Comparison of ENCODE assay signal across 13 cellular contexts in the genomic region with DNA sequence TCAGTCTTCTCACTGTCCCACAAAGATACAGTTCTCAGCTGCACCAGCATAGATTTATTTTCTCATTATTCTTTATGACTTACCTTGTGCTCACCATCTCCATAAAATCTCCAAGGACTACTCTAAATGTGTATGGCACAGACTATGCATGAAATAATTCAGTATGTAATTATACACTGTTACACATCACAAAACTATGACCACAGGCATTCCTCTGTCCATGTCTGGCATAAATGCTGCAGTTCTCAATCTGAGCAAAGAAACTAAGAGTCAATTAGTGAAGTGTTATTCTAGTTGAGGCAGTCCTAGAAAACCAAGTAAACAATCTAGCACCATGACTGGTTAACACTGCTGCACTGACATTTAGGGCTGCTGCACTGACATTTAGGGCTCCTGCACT. TPM values are rescaled to one million over a fixed set of nuclear protein-coding genes. Genes with fewer than 3 reads are reported as not detected.
A peak's percentile ranks its signal among the peaks of the same experiment; 100 is the strongest.
DNase-seq lines count a peak whose midpoint lies in the region; ATAC-seq and TF ChIP-seq lines count a peak whose summit lies in the region.
"Had no signal": no experiment of that assay in that cellular context is flagged by ENCODE, and none has a peak within 500 bp of the region (broad histone marks: within the 10 kb centered on the region; RNA-seq: fewer than 3 reads in every experiment).

No MANE protein-coding gene starts in this region.

- H3K27ac Mint-ChIP-seq in activated naive CD8-positive, alpha-beta T cell, result peak overlapping the region; percentile 74
- peak overlapping the region in 5 of 6 donors; percentile 4 to 75 (median 17) for H3K27ac Mint-ChIP-seq in immature natural killer cell
- H3K27ac Mint-ChIP-seq: T-helper 2 cell treated with Interferon-gamma antibody and Interleukin-4, amounts not matched to agents 5 μg/mL and 100 μg/mL, for 36 hours had no signal

- in situ Hi-C loops in GM23248 (cut with MboI), result loop anchor here (25.0 kb wide), 1 partner anchor 535 kb away; no protein-coding TSS in a partner anchor

- H3K9ac ChIP-seq in GM23248, result peak overlapping the region; percentile 22; the same call in 1 of the 2 replicates

- H3K9me3 Mint-ChIP-seq in activated naive CD8-positive, alpha-beta T cell (ENCODE audit: low read depth), result no peaks in the 10 kb centered on the region
- H3K9me3 Mint-ChIP-seq in immature natural killer cell, result no peaks in the 10 kb centered on the region
- H3K9me3 Mint-ChIP-seq: CD14-positive monocyte; central memory CD8-positive, alpha-beta T cell; T-helper 2 cell treated with Interferon-gamma antibody and Interleukin-4, amounts not matched to agents 5 μg/mL and 100 μg/mL, for 36 hours had no signal

- peak; percentile 74 for DNase-seq in AG10803 (ENCODE audit: low read depth)
- DNase-seq in GM23248, result peak; percentile 78
- DNase-seq in immature natural killer cell, result no peak
- DNase-seq in ascending aorta (ENCODE audit: low spot score in 2 of 2), result no peak
- no peak for DNase-seq in NCI-H526 treated with DMSO at 0.1 percent for 48 hours (lab: John Stamatoyannopoulos, UW)
- DNase-seq in left cardiac atrium, result no peak
- no peak for DNase-seq in NCI-H82 treated with DMSO at 0.1 percent for 48 hours (lab: John Stamatoyannopoulos, UW; ENCODE audit: unreplicated experiment)
- DNase-seq: KG1, NCI-H2081 treated with DMSO at 0.1 percent for 48 hours had no signal

- H3K4me1 ChIP-seq in GM23248 (ENCODE audit: insufficient read depth) (peaks cover 23% of the 10 kb centered on the region), ascending aorta (peaks cover 0 to 4% of the 10 kb centered on the region in 2 donors)

- H3K4me3 ChIP-seq in AG10803 (ENCODE audit: low read length) (no peak overlapping the region), GM23248 (peak overlapping the region; percentile 96), ascending aorta (no peak overlapping the region)

- H3K27ac ChIP-seq in GM23248 (peak overlapping the region; percentile 46), ascending aorta (no peak overlapping the region)

- intact Hi-C loops in ascending aorta (cut with DNase I) (loop anchor here (10.0 kb wide), 2 partner anchors 548 to 1082 kb away; a partner anchor contains a TSS), left cardiac atrium (cut with DNase I) (no loop called here)

- H3K27me3 Mint-ChIP-seq in activated naive CD8-positive, alpha-beta T cell, result no peaks in the 10 kb centered on the region
- H3K27me3 Mint-ChIP-seq in immature natural killer cell (ENCODE audit: low read depth in 3 of 3), result peaks cover 13 to 20% (median 17%) of the 10 kb centered on the region in 3 donors
- H3K27me3 Mint-ChIP-seq: central memory CD8-positive, alpha-beta T cell had no signal

- H4K20me1 ChIP-seq in GM23248 (ENCODE audit: insufficient read depth), result no peaks in the 10 kb centered on the region; the same call in 1 of the 2 replicates

- peaks cover 45% of the 10 kb centered on the region for H3K79me2 ChIP-seq in GM23248 (ENCODE audit: insufficient read depth)

- no peak for TF ChIP-seq CTCF in AG10803 (conservative IDR thresholded peaks at IDR 0.05; ENCODE audit: low read length)
- no peak for TF ChIP-seq CTCF in ascending aorta (IDR thresholded peaks at IDR 0.05)

- peak overlapping the region; percentile 44 for H3K4me2 ChIP-seq in GM23248 (ENCODE audit: unreplicated experiment)

- H2AFZ ChIP-seq in GM23248, result no peak overlapping the region

- peaks cover 17% of the 10 kb centered on the region for H3K36me3 Mint-ChIP-seq in activated naive CD8-positive, alpha-beta T cell
- peaks cover 11 to 15% (median 14%) of the 10 kb centered on the region in 3 donors for H3K36me3 Mint-ChIP-seq in immature natural killer cell

- no peaks in the 10 kb centered on the region for H3K27me3 ChIP-seq in GM23248 (replicated peaks; ENCODE audit: insufficient read depth)
- H3K27me3 ChIP-seq in ascending aorta, result no peaks in the 10 kb centered on the region

- H3K4me3 Mint-ChIP-seq in activated naive CD8-positive, alpha-beta T cell, result peak overlapping the region; percentile 49
- peak overlapping the region in 1 of 5 donors; percentile 37 for H3K4me3 Mint-ChIP-seq in immature natural killer cell
- H3K4me3 Mint-ChIP-seq: CD14-positive monocyte; central memory CD8-positive, alpha-beta T cell; T-helper 2 cell treated with Interferon-gamma antibody and Interleukin-4, amounts not matched to agents 5 μg/mL and 100 μg/mL, for 36 hours had no signal

- ATAC-seq in left cardiac atrium, result no peak

- H3F3A ChIP-seq in GM23248 (ENCODE audit: insufficient read depth), result peaks cover 18% of the 10 kb centered on the region

- H3K36me3 ChIP-seq in GM23248 (ENCODE audit: low read depth), result peaks cover 28% of the 10 kb centered on the region
- peaks cover 15 to 35% of the 10 kb centered on the region in 2 donors for H3K36me3 ChIP-seq in ascending aorta

- H3K9me3 ChIP-seq in GM23248 (ENCODE audit: low read depth), result no peaks in the 10 kb centered on the region
- H3K9me3 ChIP-seq in ascending aorta, result no peaks in the 10 kb centered on the region

- peaks cover 46% of the 10 kb centered on the region for H3K4me1 Mint-ChIP-seq in activated naive CD8-positive, alpha-beta T cell (ENCODE audit: low read depth)
- peaks cover 36 to 44% of the 10 kb centered on the region in 2 donors for H3K4me1 Mint-ChIP-seq in immature natural killer cell

- no peaks in the 10 kb centered on the region for H3K9me2 ChIP-seq in GM23248 (ENCODE audit: insufficient read depth)

RNA-seq across cellular contexts. Expression of a gene that starts 2.7 kb away (rescaled TPM):
- 51.6 and 56.9 TPM in 2 replicates for total RNA-seq in GM23248 (2014; rRNA removed; shearing (Covaris generic))
- polyA plus RNA-seq in GM23248 (2016; fragmentation: Nextera tagmentation; extraction: Ambion mirVana) (156 TPM in 2 replicates), immature natural killer cell (100 to 1,000 TPM; 142 to 264 (median 186) TPM)
- total RNA-seq in ascending aorta (11.5 TPM), left cardiac atrium (100 to 1,000 TPM; 568 to 656 TPM)

Comparison
In these comparisons a context has a peak if more than half of its experiments do, and no peak if none do; other contexts are left out.
1. DNase-seq: peak in AG10803 (single experiment) and GM23248 (single experiment); none in immature natural killer cell (0 of 3), ascending aorta (0 of 2), NCI-H526 treated with DMSO at 0.1 percent for 48 hours (single experiment), left cardiac atrium (single experiment) and NCI-H82 treated with DMSO at 0.1 percent for 48 hours (single experiment).